ENCODE assay signal across 10 cellular contexts in genomic region chr2:216665717-216666116, GRCh38. TPM values are rescaled to one million over a fixed set of nuclear protein-coding genes. Genes with fewer than 3 reads are reported as not detected.
DNase-seq lines count a peak whose midpoint lies in the region; ATAC-seq and TF ChIP-seq lines count a peak whose summit lies in the region.
"Had no signal": no experiment of that assay in that cellular context is flagged by ENCODE, and none has a peak within 500 bp of the region (broad histone marks: within the 10 kb centered on the region; RNA-seq: fewer than 3 reads in every experiment).

No MANE protein-coding gene starts in this region.

- no peak overlapping the region for H3K27ac ChIP-seq in HUES6 (ENCODE audit: low read depth, low read length)
- peak overlapping the region; percentile 39; the same call in 1 of the 2 replicates for H3K27ac ChIP-seq in PC-3 (ENCODE audit: low read length)
- H3K27ac ChIP-seq in gastroesophageal sphincter = peak overlapping the region in 3 of 4 donors; percentile 63 to 75 (median 70)
- peak overlapping the region in 1 of 2 donors; percentile 22 for H3K27ac ChIP-seq in ovary
- peak overlapping the region in 1 of 2 donors; percentile 54 for H3K27ac ChIP-seq in prostate gland

- TF ChIP-seq EP300 in gastroesophageal sphincter (IDR thresholded peaks at IDR 0.05) (no peak), ovary (IDR thresholded peaks at IDR 0.05) (no peak)

- peak overlapping the region; percentile 37 for H3K4me2 ChIP-seq in PC-3 (ENCODE audit: low read length)

- POLR2A ChIA-PET in PC-3 (lab: Charles Lee; ENCODE audit: unreplicated experiment) = no interaction called here

- H3K4me1 ChIP-seq in HUES6 (ENCODE audit: control insufficient read depth, insufficient read depth, low read length) (peaks cover 18% of the 10 kb centered on the region), PC-3 (ENCODE audit: insufficient read depth, low read length) (peaks cover 17% of the 10 kb centered on the region), gastroesophageal sphincter (peaks cover 6 to 26% (median 15%) of the 10 kb centered on the region in 3 donors), ovary (ENCODE audit: insufficient read depth) (peaks cover 12% of the 10 kb centered on the region), prostate gland (replicated peaks) (peaks cover 4% of the 10 kb centered on the region)

- H3K9me3 ChIP-seq in HUES6 (ENCODE audit: control insufficient read depth, insufficient read depth, low read depth, low read length) (no peaks in the 10 kb centered on the region), PC-3 (ENCODE audit: low read length) (no peaks in the 10 kb centered on the region), gastroesophageal sphincter (no peaks in the 10 kb centered on the region), ovary (no peaks in the 10 kb centered on the region), prostate gland (no peaks in the 10 kb centered on the region)

- H3K27me3 ChIP-seq in HUES6 (ENCODE audit: control insufficient read depth, insufficient read depth, low read length) (no peaks in the 10 kb centered on the region), PC-3 (ENCODE audit: low read length) (no peaks in the 10 kb centered on the region), gastroesophageal sphincter (no peaks in the 10 kb centered on the region), ovary (no peaks in the 10 kb centered on the region), prostate gland (replicated peaks; ENCODE audit: insufficient read depth) (no peaks in the 10 kb centered on the region)

- CTCF ChIA-PET in PC-3 (lab: Charles Lee) = interaction anchor here (3.3 kb wide), 1 partner anchor 146 kb away, joined by 17 read pairs; no protein-coding TSS in a partner anchor

- peak overlapping the region; percentile 6 for H3K9ac ChIP-seq in HUES6 (ENCODE audit: low read length)
- H3K9ac ChIP-seq in PC-3 (ENCODE audit: low read length) = no peak overlapping the region

- no peaks in the 10 kb centered on the region for H3K9me2 ChIP-seq in PC-3 (replicated peaks; ENCODE audit: low read length)

- intact Hi-C loops in PC-3 (cut with micrococcal nuclease) = loop anchor here (1.0 to 5.0 kb wide), 2 partner anchors 146 to 253 kb away; partner anchors contain the start of gene SMARCAL1
- intact Hi-C loops in ovary (cut with DNase I) = loop anchor here in 3 of 4 donors (1.0 to 10.0 kb wide), 5 partner anchors 141 to 1231 kb away; partner anchors contain the start of gene FN1 (in 1 of the 3)
- intact Hi-C loops in prostate gland (cut with DNase I) = loop anchor here (1.0 to 2.0 kb wide), 2 partner anchors 33 to 147 kb away; partner anchors contain the start of gene IGFBP2

- no peaks in the 10 kb centered on the region for H4K20me1 ChIP-seq in PC-3 (ENCODE audit: low read length)

- no peaks in the 10 kb centered on the region for H3K79me2 ChIP-seq in PC-3 (ENCODE audit: low read length)

- WGBS in gastroesophageal sphincter (ENCODE audit: low coverage in 1 of 2), 2 donors = 40% methylated on average over 1 of the region's 12 CpGs; no CpG with 5 or more reads in 1 of the 2 donors
- WGBS in ovary, 3 donors = 30 to 33% (median 30%) methylated on average over 12 of the region's 12 CpGs
- 27% methylated on average over 12 of the region's 12 CpGs for WGBS in prostate gland

- H2AFZ ChIP-seq in PC-3 (ENCODE audit: low read length) = peak overlapping the region; percentile 33; the same call in 1 of the 2 replicates

- H3K36me3 ChIP-seq in HUES6 (ENCODE audit: control insufficient read depth, insufficient read depth, low read length) (peaks cover 22% of the 10 kb centered on the region), PC-3 (ENCODE audit: low read depth, low read length) (no peaks in the 10 kb centered on the region), gastroesophageal sphincter (peaks cover 0 to 34% of the 10 kb centered on the region in 2 donors), ovary (no peaks in the 10 kb centered on the region), prostate gland (no peaks in the 10 kb centered on the region)

- H3K4me3 ChIP-seq in HUES6 (ENCODE audit: low read depth, low read length) = no peak overlapping the region
- H3K4me3 ChIP-seq in PC-3 (ENCODE audit: low read length) = no peak overlapping the region
- H3K4me3 ChIP-seq in gastroesophageal sphincter = no peak overlapping the region
- no peak overlapping the region for H3K4me3 ChIP-seq in ovary
- no peak overlapping the region for H3K4me3 ChIP-seq in prostate gland

- no peak for TF ChIP-seq POLR2A in gastroesophageal sphincter (IDR thresholded peaks at IDR 0.05)
- TF ChIP-seq POLR2A in ovary (IDR thresholded peaks at IDR 0.05) = no peak
- no peak for TF ChIP-seq POLR2A in prostate gland (IDR thresholded peaks at IDR 0.05)

- no peak for TF ChIP-seq CTCF in PC-3 (conservative IDR thresholded peaks at IDR 0.05; ENCODE audit: low read depth, low read length)
- TF ChIP-seq CTCF in gastroesophageal sphincter (IDR thresholded peaks at IDR 0.05) = no peak
- TF ChIP-seq CTCF in ovary (IDR thresholded peaks at IDR 0.05) = no peak
- TF ChIP-seq CTCF in prostate gland (IDR thresholded peaks at IDR 0.05) = no peak

- DNase-seq in PC-3 = peak; percentile 34
- peak in 3 of 5 donors; percentile 49 to 67 (median 63) for DNase-seq in ovary
- DNase-seq in prostate gland (ENCODE audit: low spot score) = no peak
- DNase-seq in activated naive CD4-positive, alpha-beta T cell treated with anti-CD3 and anti-CD28 coated beads, Interleukin-2, amount 50 U/mL, for 16 hours = no peak
- DNase-seq: activated CD8-positive, alpha-beta memory T cell treated with anti-CD3 and anti-CD28 coated beads, Interleukin-2, amount 50 U/mL, for 4 hours; T-helper 1 cell had no signal

- BruUV-seq in PC-3 (replicated peaks; lab: Mats Ljungman, UMichigan) = no TSS peak

- ATAC-seq in PC-3 = 0 out of 2 replicates have a peak, but pooled peaks have one; percentile 8
- ATAC-seq in gastroesophageal sphincter = peak; percentile 9
- no peak for ATAC-seq in GM21528 (IDR thresholded peaks at IDR 0.05; ENCODE audit: low FRiP score, unreplicated experiment)
- no peak for ATAC-seq in HG03342 (IDR thresholded peaks at IDR 0.05; ENCODE audit: unreplicated experiment)

- no peaks in the 10 kb centered on the region for H3F3A ChIP-seq in PC-3 (ENCODE audit: low read length, unreplicated experiment)

RNA-seq across cellular contexts. Expression of gene IGFBP5, which starts 29.6 kb away (rescaled TPM):
- total RNA-seq in PC-3 (2014; rRNA removed) = 140 and 157 TPM in 2 replicates
- total RNA-seq in gastroesophageal sphincter = 1,000 to 10,000 TPM in 1 of 4 donors, 100 to 1,000 TPM in 3; 313 to 1,402 (median 682) TPM
- total RNA-seq in ovary = 1,000 to 10,000 TPM in 6 of 7 donors, 100 to 1,000 TPM in 1; 718 to 3,214 (median 2,824) TPM
- polyA plus RNA-seq in ovary = 1,000 to 10,000 TPM in 1 of 2 donors, 100 to 1,000 TPM in 1; 929 to 1,464 TPM
- total RNA-seq in prostate gland = 100 to 1,000 TPM; 162 to 319 TPM

RNA-seq across cellular contexts. Expression of gene IGFBP2, which starts 32.5 kb away (rescaled TPM):
- total RNA-seq in PC-3 (2014; rRNA removed) = 174 and 183 TPM in 2 replicates
- total RNA-seq in gastroesophageal sphincter = 100 to 1,000 TPM; 137 to 449 (median 301) TPM
- 100 to 1,000 TPM; 112 to 333 (median 165) TPM for total RNA-seq in ovary
- polyA plus RNA-seq in ovary = 100 to 1,000 TPM in 1 of 2 donors, 10 to 100 TPM in 1; 47.2 to 241 TPM
- 100 to 1,000 TPM; 152 to 250 TPM for total RNA-seq in prostate gland

Comparison
In these comparisons a context has a peak if more than half of its experiments do, and no peak if none do; other contexts are left out.
1. ATAC-seq: peak in PC-3 (single experiment) and gastroesophageal sphincter (single experiment); none in GM21528 (single experiment) and HG03342 (single experiment).
2. DNase-seq: peak in PC-3 (single experiment) and ovary (3 of 5); none in prostate gland (single experiment) and activated naive CD4-positive, alpha-beta T cell treated with anti-CD3 and anti-CD28 coated beads, Interleukin-2, amount 50 U/mL, for 16 hours (single experiment).